25 cellular contexts compared by ENCODE assay signal in the genomic region with DNA sequence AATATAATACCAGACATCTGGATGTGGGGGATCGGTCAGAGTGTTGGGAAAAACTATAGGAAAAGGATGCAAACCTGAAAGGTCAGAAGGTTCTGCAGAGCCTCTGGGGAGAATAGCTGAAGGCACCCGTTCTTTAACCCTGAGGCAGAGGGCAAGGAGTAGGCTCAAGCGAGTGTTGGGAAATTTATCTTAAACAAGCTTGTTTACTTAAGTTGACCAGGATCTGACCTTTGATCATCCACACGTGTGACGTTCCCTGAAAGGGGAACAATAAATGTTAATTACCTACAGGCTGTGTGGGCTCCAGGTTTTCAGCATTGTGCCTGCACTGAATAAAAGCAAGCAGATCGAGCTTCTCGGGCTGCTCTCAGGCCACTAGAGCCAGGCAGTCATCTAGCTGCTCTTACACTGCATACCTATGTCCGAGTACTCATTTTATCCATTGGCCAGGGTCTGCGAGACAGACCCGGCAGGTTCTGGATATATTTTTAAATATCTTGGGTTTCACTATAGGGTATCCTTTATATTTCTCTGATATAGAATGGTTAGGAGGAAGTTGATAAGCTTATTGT.
DNase-seq lines count a peak whose midpoint lies in the region; TF ChIP-seq lines count a peak whose summit lies in the region.
"Had no signal": no experiment of that assay in that cellular context is flagged by ENCODE, and none has a peak within 500 bp of the region (broad histone marks: within the 10 kb centered on the region; RNA-seq: fewer than 3 reads in every experiment).

No MANE protein-coding gene starts in this region.

- H3K27ac Mint-ChIP-seq in neural progenitor cell (no peak overlapping the region), type B pancreatic cell (peak overlapping the region; percentile 72)
- H3K27ac Mint-ChIP-seq: activated CD4-positive, alpha-beta memory T cell treated with anti-CD3 and anti-CD28 coated beads, Interleukin-2, amount 10 ng/mL, durations not matched to agents 7 days and 5 days; activated naive CD4-positive, alpha-beta T cell treated with anti-CD3 and anti-CD28 coated beads, Interleukin-2, amount 10 ng/mL, durations not matched to agents 7 days and 5 days; activated T-helper 1 cell treated with anti-CD3 and anti-CD28 coated beads, Interleukin-12 subunit alpha, Interleukin-12 subunit beta, Interleukin-2, Interleukin-4 antibody, amounts not matched to agents 30 ng/mL and 10 ng/mL and 1 ng/mL, durations not matched to agents 14 hours and 24 hours and 36 hours; brain; IgD-negative memory B cell; nephron had no signal

- no peaks in the 10 kb centered on the region for H4K20me1 ChIP-seq in neural progenitor cell (ENCODE audit: low read depth)

- no peak overlapping the region for H2AFZ ChIP-seq in neural progenitor cell (replicated peaks)

- H3K9ac ChIP-seq in colonic mucosa (ENCODE audit: low read depth in 2 of 2, low read length in 2 of 2): no peak overlapping the region
- no peak overlapping the region for H3K9ac ChIP-seq in neural progenitor cell

- H3K4me1 Mint-ChIP-seq in neural progenitor cell (no peaks in the 10 kb centered on the region), type B pancreatic cell (ENCODE audit: unreplicated experiment) (peaks cover 6% of the 10 kb centered on the region)
- H3K4me1 Mint-ChIP-seq: activated CD4-positive, alpha-beta memory T cell treated with anti-CD3 and anti-CD28 coated beads, Interleukin-2, amount 10 ng/mL, durations not matched to agents 7 days and 5 days; activated naive CD4-positive, alpha-beta T cell treated with anti-CD3 and anti-CD28 coated beads, Interleukin-2, amount 10 ng/mL, durations not matched to agents 7 days and 5 days; brain; IgD-negative memory B cell; nephron had no signal

- DNase-seq in HuH-7 (ENCODE audit: low spot score) (peak; percentile 13), colonic mucosa (peak; percentile 60), neural progenitor cell (ENCODE audit: low spot score) (peak; percentile 20), type B pancreatic cell (ENCODE audit: extremely low spot score, unreplicated experiment) (no peak), medulla oblongata (ENCODE audit: extremely low spot score) (no peak), GDM1 (lab: John Stamatoyannopoulos, UW) (no peak), NCI-H524 (lab: John Stamatoyannopoulos, UW) (no peak)
- DNase-seq: activated CD4-positive, alpha-beta memory T cell treated with anti-CD3 and anti-CD28 coated beads, Interleukin-2, amount 10 ng/mL, durations not matched to agents 7 days and 5 days; activated CD4-positive, alpha-beta T cell treated with anti-CD3 and anti-CD28 coated beads for 1 hour; activated CD8-positive, alpha-beta memory T cell treated with anti-CD3 and anti-CD28 coated beads, Interleukin-2, amount 50 U/mL, for 4 hours; activated naive CD4-positive, alpha-beta T cell treated with anti-CD3 and anti-CD28 coated beads, Interleukin-2, amount 10 ng/mL, durations not matched to agents 7 days and 5 days; C1 segment of cervical spinal cord; DMS79 treated with DMSO at 0.1 percent for 48 hours; dorsolateral prefrontal cortex; esophagus squamous epithelium; foreskin melanocyte; NCI-H1694 treated with DMSO at 0.1 percent for 48 hours; NCI-H510A; ovary; tibial artery had no signal

- H3K9me3 ChIP-seq in colonic mucosa: no peaks in the 10 kb centered on the region
- H3K9me3 ChIP-seq in neural progenitor cell (ENCODE audit: low read depth): peaks cover 4% of the 10 kb centered on the region
- H3K9me3 ChIP-seq: ovary had no signal

- peaks cover 3% of the 10 kb centered on the region for H3K27me3 Mint-ChIP-seq in neural progenitor cell (ENCODE audit: insufficient read depth, low read depth)
- H3K27me3 Mint-ChIP-seq in type B pancreatic cell: no peaks in the 10 kb centered on the region
- H3K27me3 Mint-ChIP-seq: activated CD4-positive, alpha-beta memory T cell treated with anti-CD3 and anti-CD28 coated beads, Interleukin-2, amount 10 ng/mL, durations not matched to agents 7 days and 5 days; activated naive CD4-positive, alpha-beta T cell treated with anti-CD3 and anti-CD28 coated beads, Interleukin-2, amount 10 ng/mL, durations not matched to agents 7 days and 5 days; IgD-negative memory B cell had no signal

- no peak overlapping the region for H3K4me3 ChIP-seq in colonic mucosa
- H3K4me3 ChIP-seq in neural progenitor cell: no peak overlapping the region
- H3K4me3 ChIP-seq: dorsolateral prefrontal cortex, esophagus squamous epithelium, ovary, right atrium auricular region, tibial artery had no signal

- TF ChIP-seq CTCF in colonic mucosa (IDR thresholded peaks at IDR 0.05): no peak
- no peak for TF ChIP-seq CTCF in neural progenitor cell (IDR thresholded peaks at IDR 0.05)
- TF ChIP-seq CTCF in type B pancreatic cell (conservative IDR thresholded peaks at IDR 0.05): no peak

- H3K9me3 Mint-ChIP-seq in neural progenitor cell (peaks cover 30% of the 10 kb centered on the region), type B pancreatic cell (peaks cover 12% of the 10 kb centered on the region)

- H3K36me3 ChIP-seq in colonic mucosa (no peaks in the 10 kb centered on the region), neural progenitor cell (no peaks in the 10 kb centered on the region)
- H3K36me3 ChIP-seq: esophagus squamous epithelium, ovary, right atrium auricular region, tibial artery had no signal

- intact Hi-C loops in colonic mucosa (cut with DNase I): no loop called here

- H3K4me1 ChIP-seq in colonic mucosa: no peaks in the 10 kb centered on the region
- H3K4me1 ChIP-seq in neural progenitor cell: no peaks in the 10 kb centered on the region
- H3K4me1 ChIP-seq: esophagus squamous epithelium, right atrium auricular region, tibial artery had no signal

- H3K4me2 ChIP-seq in neural progenitor cell: no peak overlapping the region

- peaks cover 12% of the 10 kb centered on the region for H3K36me3 Mint-ChIP-seq in neural progenitor cell
- no peaks in the 10 kb centered on the region for H3K36me3 Mint-ChIP-seq in type B pancreatic cell
- H3K36me3 Mint-ChIP-seq: activated naive CD4-positive, alpha-beta T cell treated with anti-CD3 and anti-CD28 coated beads, Interleukin-2, amount 10 ng/mL, durations not matched to agents 7 days and 5 days; brain; IgD-negative memory B cell had no signal

- H3K27me3 ChIP-seq in colonic mucosa: no peaks in the 10 kb centered on the region
- H3K27me3 ChIP-seq in neural progenitor cell: no peaks in the 10 kb centered on the region
- H3K27me3 ChIP-seq: dorsolateral prefrontal cortex, esophagus squamous epithelium, ovary, right atrium auricular region, tibial artery had no signal

- H3K4me3 Mint-ChIP-seq in neural progenitor cell (no peak overlapping the region), type B pancreatic cell (peak overlapping the region; percentile 34)
- H3K4me3 Mint-ChIP-seq: activated CD4-positive, alpha-beta memory T cell treated with anti-CD3 and anti-CD28 coated beads, Interleukin-2, amount 10 ng/mL, durations not matched to agents 7 days and 5 days; activated naive CD4-positive, alpha-beta T cell treated with anti-CD3 and anti-CD28 coated beads, Interleukin-2, amount 10 ng/mL, durations not matched to agents 7 days and 5 days; activated T-helper 1 cell treated with anti-CD3 and anti-CD28 coated beads, Interleukin-12 subunit alpha, Interleukin-12 subunit beta, Interleukin-2, Interleukin-4 antibody, amounts not matched to agents 30 ng/mL and 10 ng/mL and 1 ng/mL, durations not matched to agents 14 hours and 24 hours and 36 hours; brain; nephron had no signal

- no peaks in the 10 kb centered on the region for H3K79me2 ChIP-seq in neural progenitor cell (ENCODE audit: low read depth)

- peaks cover 13% of the 10 kb centered on the region for H3F3A ChIP-seq in neural progenitor cell (ENCODE audit: low read depth)

- peak overlapping the region; percentile 30 for H3K27ac ChIP-seq in colonic mucosa
- no peak overlapping the region for H3K27ac ChIP-seq in neural progenitor cell
- H3K27ac ChIP-seq: dorsolateral prefrontal cortex, esophagus squamous epithelium, ovary, right atrium auricular region, tibial artery had no signal

Comparison
In these comparisons a context has a peak if more than half of its experiments do, and no peak if none do; other contexts are left out.
1. DNase-seq: peak in HuH-7 (single experiment), colonic mucosa (single experiment) and neural progenitor cell (single experiment); none in type B pancreatic cell (single experiment), medulla oblongata (single experiment), GDM1 (single experiment) and NCI-H524 (0 of 2).